1 cellular context compared by ENCODE assay signal in genomic region chr4:108919229-108919893, GRCh38.
A peak's percentile ranks its signal among the peaks of the same experiment; 100 is the strongest.
TF ChIP-seq lines count a peak whose summit lies in the region.

No MANE protein-coding gene starts in this region.

TF ChIP-seq in HEK293, 187 proteins besides CTCF, POLR2A, EP300 and RAD21 (continued from another document):
- no peak for TF ChIP-seq ZNF26 (tag by site-specific recombination; IDR thresholded peaks at IDR 0.05)
- TF ChIP-seq PRDM6 (tag by site-specific recombination; IDR thresholded peaks at IDR 0.05) = peak; percentile 36
- TF ChIP-seq ZNF677 (tag by site-specific recombination; IDR thresholded peaks at IDR 0.05) = no peak
- TF ChIP-seq ZSCAN4 (tag by site-specific recombination; IDR thresholded peaks at IDR 0.05) = no peak
- no peak for TF ChIP-seq ZNF433 (tag by site-specific recombination; IDR thresholded peaks at IDR 0.05; ENCODE audit: low read depth)
- TF ChIP-seq ZNF324 (tag by site-specific recombination; IDR thresholded peaks at IDR 0.05) = no peak
- TF ChIP-seq TCF7L2 (IDR thresholded peaks at IDR 0.05; ENCODE audit: borderline replicate concordance, low read depth, low read length) = no peak
- no peak for TF ChIP-seq YY2 (tag by site-specific recombination; IDR thresholded peaks at IDR 0.05)
- no peak for TF ChIP-seq ZNF654 (tag by site-specific recombination; IDR thresholded peaks at IDR 0.05; ENCODE audit: low read depth)
- no peak for TF ChIP-seq ZNF274 (IDR thresholded peaks at IDR 0.05; ENCODE audit: low read length)
- TF ChIP-seq ZNF274 (tag by site-specific recombination; IDR thresholded peaks at IDR 0.05; ENCODE audit: borderline replicate concordance) = no peak
- TF ChIP-seq ZIC2 (tag by site-specific recombination; IDR thresholded peaks at IDR 0.05) = no peak
- no peak for TF ChIP-seq PRDM1 (tag by site-specific recombination; IDR thresholded peaks at IDR 0.05)
- TF ChIP-seq ZNF302 (tag by site-specific recombination; IDR thresholded peaks at IDR 0.05; ENCODE audit: low read depth) = no peak
- peak; percentile 72 for TF ChIP-seq PRDM10 (tag by site-specific recombination; IDR thresholded peaks at IDR 0.05)
- TF ChIP-seq ZNF394 (tag by site-specific recombination; IDR thresholded peaks at IDR 0.05; ENCODE audit: borderline replicate concordance) = peak; percentile 26; the same call in 1 of the 2 replicates
- peak; percentile 71 for TF ChIP-seq ZBTB44 (tag by site-specific recombination; IDR thresholded peaks at IDR 0.05)
- TF ChIP-seq ZNF2 (tag by site-specific recombination; IDR thresholded peaks at IDR 0.05) = no peak
- TF ChIP-seq ZNF561 (tag by site-specific recombination; IDR thresholded peaks at IDR 0.05; ENCODE audit: borderline replicate concordance) = no peak
- no peak for TF ChIP-seq SCRT1 (tag by site-specific recombination; IDR thresholded peaks at IDR 0.05; ENCODE audit: borderline replicate concordance)
- TF ChIP-seq ZBTB1 (tag by site-specific recombination; IDR thresholded peaks at IDR 0.05) = no peak
